Comparison of ENCODE assay signal across 8 cellular contexts in genomic region chr7:143240323-143241168, GRCh38. TPM values are rescaled to one million over a fixed set of nuclear protein-coding genes. Genes with fewer than 3 reads are reported as not detected.
DNase-seq lines count a peak whose midpoint lies in the region; ATAC-seq, FAIRE-seq and TF ChIP-seq lines count a peak whose summit lies in the region.

No MANE protein-coding gene starts in this region.

- ATAC-seq in HG03378 (IDR thresholded peaks at IDR 0.05; ENCODE audit: unreplicated experiment) = peak; percentile 95

- H3K4me1 Mint-ChIP-seq in CD14-positive monocyte (peaks cover 86% of the 10 kb centered on the region), mesothelial cell of epicardium (peaks cover 15% of the 10 kb centered on the region)
- peaks cover 53% of the 10 kb centered on the region for H3K4me1 Mint-ChIP-seq in activated CD4-positive, alpha-beta T cell treated with anti-CD3 and anti-CD28 coated beads, Interleukin-2, amount 10 ng/mL, durations not matched to agents 7 days and 5 days

- no peak overlapping the region for H3K27ac ChIP-seq in effector memory CD4-positive, alpha-beta T cell (ENCODE audit: insufficient read depth, low read length, poor library complexity, severe bottlenecking)

- H3K9me3 Mint-ChIP-seq in CD14-positive monocyte = peaks cover 0 to 20% (median 11%) of the 10 kb centered on the region in 7 donors
- peaks cover 29% of the 10 kb centered on the region for H3K9me3 Mint-ChIP-seq in activated CD4-positive, alpha-beta T cell treated with anti-CD3 and anti-CD28 coated beads, Interleukin-2, amount 10 ng/mL, durations not matched to agents 7 days and 5 days
- peaks cover 20% of the 10 kb centered on the region for H3K9me3 Mint-ChIP-seq in mesothelial cell of epicardium

- peak overlapping the region; percentile 48 to 76 for H3K4me3 Mint-ChIP-seq in CD14-positive monocyte
- H3K4me3 Mint-ChIP-seq in activated CD4-positive, alpha-beta T cell treated with anti-CD3 and anti-CD28 coated beads, Interleukin-2, amount 10 ng/mL, durations not matched to agents 7 days and 5 days = no peak overlapping the region
- H3K4me3 Mint-ChIP-seq in mesothelial cell of epicardium = no peak overlapping the region

- H3K27me3 Mint-ChIP-seq in CD14-positive monocyte (ENCODE audit: low read depth in 3 of 3) (peaks cover 0 to 3% (median 0%) of the 10 kb centered on the region in 3 donors), mesothelial cell of epicardium (ENCODE audit: low read depth) (no peaks in the 10 kb centered on the region)
- peaks cover 15% of the 10 kb centered on the region for H3K27me3 Mint-ChIP-seq in activated CD4-positive, alpha-beta T cell treated with anti-CD3 and anti-CD28 coated beads, Interleukin-2, amount 10 ng/mL, durations not matched to agents 7 days and 5 days

- POLR2A ChIA-PET in activated CD4-positive, alpha-beta T cell treated with anti-CD3 and anti-CD28 coated beads, Interleukin-2, amount 10 ng/mL, durations not matched to agents 7 days and 5 days (lab: Charles Lee) = interaction anchor here (0.7 kb wide), 1 partner anchor 176 kb away, joined by 3 read pairs; no protein-coding TSS in a partner anchor

- DNase-seq in CD14-positive monocyte (ENCODE audit: low spot score) = peak; percentile 60
- DNase-seq in GM19239 (ENCODE audit: insufficient read length, low spot score) = peak; percentile 17
- peak; percentile 63 to 84 for DNase-seq in NCI-H526 (lab: John Stamatoyannopoulos, UW)
- peak; percentile 81 for DNase-seq in activated CD4-positive, alpha-beta T cell treated with anti-CD3 and anti-CD28 coated beads, Interleukin-2, amount 10 ng/mL, durations not matched to agents 7 days and 5 days
- peak; percentile 30 to 61 (median 52) for DNase-seq in effector memory CD4-positive, alpha-beta T cell
- DNase-seq in mesothelial cell of epicardium (ENCODE audit: low spot score in 2 of 2, unreplicated experiment in 2 of 2) = peak in 1 of 2 experiments; percentile 65
- peak; percentile 44 to 59 for DNase-seq in stimulated activated CD8-positive, alpha-beta memory T cell treated with anti-CD3 and anti-CD28 coated beads, Interleukin-2, amount 100 ng/mL, for 1 hour (ENCODE audit: low read depth in 2 of 2)

- peaks cover 6 to 17% of the 10 kb centered on the region in 2 donors for H3K36me3 Mint-ChIP-seq in CD14-positive monocyte
- H3K36me3 Mint-ChIP-seq in activated CD4-positive, alpha-beta T cell treated with anti-CD3 and anti-CD28 coated beads, Interleukin-2, amount 10 ng/mL, durations not matched to agents 7 days and 5 days (ENCODE audit: low read depth) = peaks cover 26% of the 10 kb centered on the region
- peaks cover 2% of the 10 kb centered on the region for H3K36me3 Mint-ChIP-seq in mesothelial cell of epicardium

- no peak overlapping the region for H3K4me3 ChIP-seq in effector memory CD4-positive, alpha-beta T cell (ENCODE audit: insufficient read depth, low read depth, low read length, poor library complexity, severe bottlenecking)

- H3K27me3 ChIP-seq in effector memory CD4-positive, alpha-beta T cell (replicated peaks; ENCODE audit: control insufficient read depth, insufficient read depth, low read length, poor library complexity, severe bottlenecking) = no peaks in the 10 kb centered on the region

- H3K27ac Mint-ChIP-seq in CD14-positive monocyte = peak overlapping the region; percentile 92 to 97 (median 95)
- H3K27ac Mint-ChIP-seq in activated CD4-positive, alpha-beta T cell treated with anti-CD3 and anti-CD28 coated beads, Interleukin-2, amount 10 ng/mL, durations not matched to agents 7 days and 5 days = peak overlapping the region; percentile 58
- peak overlapping the region; percentile 48 for H3K27ac Mint-ChIP-seq in mesothelial cell of epicardium

- peaks cover 8% of the 10 kb centered on the region for H3K4me1 ChIP-seq in effector memory CD4-positive, alpha-beta T cell (ENCODE audit: control insufficient read depth, insufficient read depth, low read length, poor library complexity, severe bottlenecking)

- intact Hi-C loops in CD14-positive monocyte (cut with micrococcal nuclease) = loop anchor here in 1 of 2 donors (5.0 to 10.0 kb wide), 3 partner anchors 47 to 174 kb away; partner anchors contain the start of genes CASP2 and ZYX

- no peaks in the 10 kb centered on the region for H3K9me3 ChIP-seq in effector memory CD4-positive, alpha-beta T cell (ENCODE audit: control insufficient read depth, low read length)

- peak; percentile 47 for FAIRE-seq in GM19239 (lab: Jason Lieb, UNC)

- no peaks in the 10 kb centered on the region for H3K36me3 ChIP-seq in effector memory CD4-positive, alpha-beta T cell (ENCODE audit: control insufficient read depth, insufficient read depth, low read length)

- TF ChIP-seq CTCF in CD14-positive monocyte (IDR thresholded peaks at IDR 0.05) (peak; percentile 97), mesothelial cell of epicardium (IDR thresholded peaks at IDR 0.05; ENCODE audit: unreplicated experiment) (peak; percentile 83)

- CTCF ChIA-PET in activated CD4-positive, alpha-beta T cell treated with anti-CD3 and anti-CD28 coated beads, Interleukin-2, amount 10 ng/mL, durations not matched to agents 7 days and 5 days (lab: Charles Lee) = interaction anchor here (0.6 to 3.5 kb wide), 48 partner anchors 8 to 887 kb away, joined by 3 to 32 read pairs (median 4); partner anchors contain the start of genes CASP2, EPHA1, GSTK1 and TAS2R40

RNA-seq across cellular contexts. Expression of gene TAS2R40, which starts 18.7 kb away (rescaled TPM):
- polyA plus RNA-seq in CD14-positive monocyte = under 1 TPM in 1 of 2 donors, not detected in 1; 0.54 TPM
- not detected for total RNA-seq in activated CD4-positive, alpha-beta T cell treated with anti-CD3 and anti-CD28 coated beads, Interleukin-2, amount 10 ng/mL, durations not matched to agents 7 days and 5 days
- not detected in 3 replicates for total RNA-seq in mesothelial cell of epicardium

RNA-seq across cellular contexts. Expression of gene GSTK1, which starts 22.7 kb away (rescaled TPM):
- polyA plus RNA-seq in CD14-positive monocyte = 100 to 1,000 TPM; 413 to 427 TPM
- total RNA-seq in activated CD4-positive, alpha-beta T cell treated with anti-CD3 and anti-CD28 coated beads, Interleukin-2, amount 10 ng/mL, durations not matched to agents 7 days and 5 days = 100 to 1,000 TPM; 370 to 419 TPM
- 86.7 to 98.8 TPM (median 92.8 TPM) in 3 replicates for total RNA-seq in mesothelial cell of epicardium

RNA-seq across cellular contexts. Expression of gene TMEM139, which starts 44.2 kb away (rescaled TPM):
- not detected for polyA plus RNA-seq in CD14-positive monocyte
- under 1 TPM; 0.29 to 0.57 TPM for total RNA-seq in activated CD4-positive, alpha-beta T cell treated with anti-CD3 and anti-CD28 coated beads, Interleukin-2, amount 10 ng/mL, durations not matched to agents 7 days and 5 days
- 6.1 to 10.1 TPM (median 7.9 TPM) in 3 replicates for total RNA-seq in mesothelial cell of epicardium

RNA-seq across cellular contexts. Expression of gene CASP2, which starts 47.6 kb away (rescaled TPM):
- polyA plus RNA-seq in CD14-positive monocyte = 10 to 100 TPM in 1 of 2 donors, 1 to 10 TPM in 1; 7.9 to 12.2 TPM
- 100 to 1,000 TPM; 102 to 125 TPM for total RNA-seq in activated CD4-positive, alpha-beta T cell treated with anti-CD3 and anti-CD28 coated beads, Interleukin-2, amount 10 ng/mL, durations not matched to agents 7 days and 5 days
- 53.3 to 56.5 TPM (median 55.4 TPM) in 3 replicates for total RNA-seq in mesothelial cell of epicardium

RNA-seq across cellular contexts. Expression of gene TAS2R39, which starts 57.3 kb away (rescaled TPM):
- polyA plus RNA-seq in CD14-positive monocyte = not detected
- total RNA-seq in activated CD4-positive, alpha-beta T cell treated with anti-CD3 and anti-CD28 coated beads, Interleukin-2, amount 10 ng/mL, durations not matched to agents 7 days and 5 days = not detected
- total RNA-seq in mesothelial cell of epicardium = not detected in 3 replicates

Comparison
In these comparisons a context has a peak if more than half of its experiments do, and no peak if none do; other contexts are left out.
1. H3K4me3 Mint-ChIP-seq: peak in CD14-positive monocyte (2 of 2); none in activated CD4-positive, alpha-beta T cell treated with anti-CD3 and anti-CD28 coated beads, Interleukin-2, amount 10 ng/mL, durations not matched to agents 7 days and 5 days (single experiment) and mesothelial cell of epicardium (single experiment).
2. Peak in every context shown above with its lines, with median percentiles within 50 percentile points of each other: H3K27ac Mint-ChIP-seq.